2 cellular contexts compared by ENCODE assay signal in genomic region chr17:46274238-46274637, GRCh38.
TF ChIP-seq lines count a peak whose summit lies in the region.

No MANE protein-coding gene starts in this region.

TF ChIP-seq in HepG2, 621 proteins besides CTCF, POLR2A, EP300 and RAD21:
- TF ChIP-seq ZNF569 (CRISPR knock-in tag; IDR thresholded peaks at IDR 0.05; ENCODE audit: borderline replicate concordance): no peak
- TF ChIP-seq SOX13 (IDR thresholded peaks at IDR 0.05): no peak
- TF ChIP-seq SOX13 (CRISPR knock-in tag; conservative IDR thresholded peaks at IDR 0.05 in 1 of 2, IDR thresholded peaks at IDR 0.05 in 1 of 2): peak in 1 of 2 experiments; percentile 37; a peak in 1 of 4 replicates
- peak; percentile 60; the same call in 1 of the 2 replicates for TF ChIP-seq BCL6 (CRISPR knock-in tag; IDR thresholded peaks at IDR 0.05)
- 0 out of 2 replicates have a peak, but pooled peaks have one; percentile 13 for TF ChIP-seq SOX5 (CRISPR knock-in tag; IDR thresholded peaks at IDR 0.05; ENCODE audit: borderline replicate concordance)
- TF ChIP-seq FOXA1 (IDR thresholded peaks at IDR 0.05): no peak
- TF ChIP-seq FOXA1 (CRISPR knock-in tag; IDR thresholded peaks at IDR 0.05): peak; percentile 13; the same call in 1 of the 2 replicates
TF ChIP-seq in HepG2: peak in this region for 4.

TF ChIP-seq in H1, 55 proteins besides CTCF, POLR2A, EP300 and RAD21:
- no peak for TF ChIP-seq SIN3A (conservative IDR thresholded peaks at IDR 0.05 in 1 of 2, IDR thresholded peaks at IDR 0.05 in 1 of 2; ENCODE audit: low read depth in 1 of 2, low read length in 2 of 2)
- no peak for TF ChIP-seq USF2 (IDR thresholded peaks at IDR 0.05; ENCODE audit: low read length)
TF ChIP-seq in H1: peak in this region for 0.
